ENCODE assay signal across 3 cellular contexts in genomic region chr2:191311156-191311555, GRCh38.
TF ChIP-seq lines count a peak whose summit lies in the region.

No MANE protein-coding gene starts in this region.

TF ChIP-seq in A549, 52 proteins besides CTCF, POLR2A, EP300 and RAD21:
- TF ChIP-seq FOXS1 (CRISPR knock-in tag; IDR thresholded peaks at IDR 0.05), result no peak
- no peak for TF ChIP-seq ZFP36 (IDR thresholded peaks at IDR 0.05; ENCODE audit: borderline replicate concordance, partially characterized antibody)
- no peak for TF ChIP-seq EHF (CRISPR knock-in tag; IDR thresholded peaks at IDR 0.05)
- no peak for TF ChIP-seq KDM1A (IDR thresholded peaks at IDR 0.05; ENCODE audit: low read depth)
- no peak for TF ChIP-seq HOXA7 (CRISPR knock-in tag; IDR thresholded peaks at IDR 0.05)
- TF ChIP-seq RNF2 (IDR thresholded peaks at IDR 0.05; ENCODE audit: borderline replicate concordance, low read depth), result no peak
- no peak for TF ChIP-seq ESRRA (IDR thresholded peaks at IDR 0.05; ENCODE audit: borderline replicate concordance, low read length)
- TF ChIP-seq HDAC2 (IDR thresholded peaks at IDR 0.05), result no peak
- no peak for TF ChIP-seq ZC3H11A (IDR thresholded peaks at IDR 0.05)
- TF ChIP-seq CEBPB (IDR thresholded peaks at IDR 0.05), result no peak
- no peak for TF ChIP-seq MAX (IDR thresholded peaks at IDR 0.05)
- TF ChIP-seq BCL3 (IDR thresholded peaks at IDR 0.05), result no peak
- TF ChIP-seq JUNB (IDR thresholded peaks at IDR 0.05), result no peak
- no peak for TF ChIP-seq MYC (IDR thresholded peaks at IDR 0.05; ENCODE audit: borderline replicate concordance, low read length)
- no peak for TF ChIP-seq BHLHE40 (IDR thresholded peaks at IDR 0.05; ENCODE audit: low read depth, low read length)
- TF ChIP-seq HMGXB4 (CRISPR knock-in tag; IDR thresholded peaks at IDR 0.05; ENCODE audit: borderline replicate concordance), result no peak
- TF ChIP-seq MAFK (IDR thresholded peaks at IDR 0.05; ENCODE audit: partially characterized antibody), result no peak

TF ChIP-seq in IMR-90, 13 proteins besides CTCF, POLR2A, EP300 and RAD21:
- no peak for TF ChIP-seq RFX5 (IDR thresholded peaks at IDR 0.05; ENCODE audit: low read depth, low read length)

TF ChIP-seq in endothelial cell of umbilical vein, 7 proteins besides CTCF, POLR2A, EP300 and RAD21:
- TF ChIP-seq GATA2 (IDR thresholded peaks at IDR 0.05; ENCODE audit: insufficient read depth, insufficient read length, low read depth, low read length), result no peak
- no peak for TF ChIP-seq FOS (IDR thresholded peaks at IDR 0.05; ENCODE audit: borderline replicate concordance, insufficient read depth, low read length)
- TF ChIP-seq POLR2AphosphoS5 (IDR thresholded peaks at IDR 0.05; ENCODE audit: insufficient read depth, low read depth, low read length), result no peak
- no peak for TF ChIP-seq EZH2 (IDR thresholded peaks at IDR 0.05; ENCODE audit: borderline replicate concordance, low read depth, low read length, severe bottlenecking)
- TF ChIP-seq MAX (IDR thresholded peaks at IDR 0.05; ENCODE audit: insufficient read depth, insufficient read length), result no peak
- no peak for TF ChIP-seq MYC (IDR thresholded peaks at IDR 0.05; ENCODE audit: low read depth, low read length)
- TF ChIP-seq JUN (IDR thresholded peaks at IDR 0.05; ENCODE audit: borderline replicate concordance, insufficient read depth, insufficient read length, low read depth), result no peak
